ENCODE assay signal across 17 cellular contexts in the genomic region with DNA sequence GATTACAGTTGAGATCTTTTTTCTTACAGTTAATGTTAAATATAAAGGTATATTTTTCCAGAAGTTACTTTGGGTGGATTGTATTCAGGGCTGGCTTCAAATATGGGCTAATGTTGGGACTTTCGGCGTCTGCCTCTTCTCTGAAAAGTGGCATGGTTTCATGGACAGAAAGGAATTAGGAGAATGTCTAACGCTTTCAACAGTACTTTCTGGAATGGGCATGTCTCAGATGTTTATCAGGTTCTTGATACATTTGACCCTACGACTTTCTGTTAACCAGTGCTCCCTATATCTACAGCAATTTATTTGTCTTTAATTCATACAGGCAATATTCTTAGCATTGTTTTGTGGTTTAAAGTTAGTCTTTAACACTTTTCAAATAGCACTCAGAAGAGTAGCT.
"Had no signal": no experiment of that assay in that cellular context is flagged by ENCODE, and none has a peak within 500 bp of the region (broad histone marks: within the 10 kb centered on the region; RNA-seq: fewer than 3 reads in every experiment).

No MANE protein-coding gene starts in this region.

- H3K4me1 ChIP-seq: pancreas had no signal

- H3K4me3 ChIP-seq: pancreas, tibial nerve had no signal

- H3K27ac Mint-ChIP-seq: activated CD4-positive, alpha-beta memory T cell treated with anti-CD3 and anti-CD28 coated beads for 36 hours; activated CD4-positive, alpha-beta T cell treated with anti-CD3 and anti-CD28 coated beads for 36 hours; activated CD8-positive, alpha-beta memory T cell treated with anti-CD3 and anti-CD28 coated beads, Interleukin-2, amount 10 ng/mL, durations not matched to agents 7 days and 5 days; dendritic cell treated with granulocyte-macrophage colony-stimulating factor and Interleukin-4, amounts not matched to agents 40 ng/mL and 50 ng/mL, for 4 days; effector memory CD8-positive, alpha-beta T cell; T-helper 1 cell treated with Interleukin-12 subunit alpha and Interleukin-12 subunit beta and Interleukin-4 antibody, amounts not matched to agents 30 μg/mL and 1 μg/mL, for 36 hours had no signal

- H3K27me3 Mint-ChIP-seq: dendritic cell treated with granulocyte-macrophage colony-stimulating factor and Interleukin-4, amounts not matched to agents 40 ng/mL and 50 ng/mL, for 4 days had no signal

- H3K27me3 ChIP-seq: foreskin keratinocyte, pancreas, tibial nerve had no signal

- H3K27ac ChIP-seq: foreskin keratinocyte, pancreas, tibial nerve had no signal

- DNase-seq: activated CD4-positive, alpha-beta memory T cell treated with anti-CD3 and anti-CD28 coated beads for 36 hours; activated CD4-positive, alpha-beta T cell treated with anti-CD3 and anti-CD28 coated beads for 36 hours; activated CD8-positive, alpha-beta memory T cell treated with anti-CD3 and anti-CD28 coated beads, Interleukin-2, amount 10 ng/mL, durations not matched to agents 7 days and 5 days; activated naive CD4-positive, alpha-beta T cell treated with anti-CD3 and anti-CD28 coated beads, Interleukin-2, amount 50 U/mL, for 16 hours; activated T-cell treated with anti-CD3 and anti-CD28 coated beads, Interleukin-2, amount 50 U/mL, for 1 hour; central memory CD4-positive, alpha-beta T cell; effector memory CD8-positive, alpha-beta T cell; foreskin keratinocyte; midbrain; pancreas; retina; stimulated activated CD4-positive, alpha-beta T cell treated with anti-CD3 and anti-CD28 coated beads, Interleukin-4, amount 100 ng/mL, for 1 hour; stimulated activated naive CD4-positive, alpha-beta T cell treated with Interleukin-2 at 50 U/mL for 16 hours; substantia nigra had no signal

- H3K9me3 ChIP-seq: pancreas, tibial nerve had no signal

- H3K36me3 Mint-ChIP-seq: activated CD4-positive, alpha-beta memory T cell treated with anti-CD3 and anti-CD28 coated beads for 36 hours; activated CD8-positive, alpha-beta memory T cell treated with anti-CD3 and anti-CD28 coated beads, Interleukin-2, amount 10 ng/mL, durations not matched to agents 7 days and 5 days had no signal

- H3K9me3 Mint-ChIP-seq: activated CD4-positive, alpha-beta memory T cell treated with anti-CD3 and anti-CD28 coated beads for 36 hours; dendritic cell treated with granulocyte-macrophage colony-stimulating factor and Interleukin-4, amounts not matched to agents 40 ng/mL and 50 ng/mL, for 4 days; effector memory CD8-positive, alpha-beta T cell; T-helper 1 cell treated with Interleukin-12 subunit alpha and Interleukin-12 subunit beta and Interleukin-4 antibody, amounts not matched to agents 30 μg/mL and 1 μg/mL, for 36 hours had no signal

- ATAC-seq: activated CD4-positive, alpha-beta T cell treated with anti-CD3 and anti-CD28 coated beads for 36 hours; activated CD8-positive, alpha-beta memory T cell treated with anti-CD3 and anti-CD28 coated beads, Interleukin-2, amount 10 ng/mL, durations not matched to agents 7 days and 5 days; effector memory CD8-positive, alpha-beta T cell; foreskin keratinocyte; pancreas had no signal

- H3K4me3 Mint-ChIP-seq: activated CD4-positive, alpha-beta memory T cell treated with anti-CD3 and anti-CD28 coated beads for 36 hours; activated CD4-positive, alpha-beta T cell treated with anti-CD3 and anti-CD28 coated beads for 36 hours; activated CD8-positive, alpha-beta memory T cell treated with anti-CD3 and anti-CD28 coated beads, Interleukin-2, amount 10 ng/mL, durations not matched to agents 7 days and 5 days; dendritic cell treated with granulocyte-macrophage colony-stimulating factor and Interleukin-4, amounts not matched to agents 40 ng/mL and 50 ng/mL, for 4 days; effector memory CD8-positive, alpha-beta T cell; T-helper 1 cell treated with Interleukin-12 subunit alpha and Interleukin-12 subunit beta and Interleukin-4 antibody, amounts not matched to agents 30 μg/mL and 1 μg/mL, for 36 hours had no signal

- H3K36me3 ChIP-seq: pancreas had no signal

- H3K4me1 Mint-ChIP-seq: activated CD4-positive, alpha-beta T cell treated with anti-CD3 and anti-CD28 coated beads for 36 hours; activated CD8-positive, alpha-beta memory T cell treated with anti-CD3 and anti-CD28 coated beads, Interleukin-2, amount 10 ng/mL, durations not matched to agents 7 days and 5 days had no signal
